20 cellular contexts compared by ENCODE assay signal in genomic region chr17:1870592-1870991, GRCh38. TPM values are rescaled to one million over a fixed set of nuclear protein-coding genes. Genes with fewer than 3 reads are reported as not detected.
DNase-seq lines count a peak whose midpoint lies in the region; ATAC-seq and TF ChIP-seq lines count a peak whose summit lies in the region.
"Had no signal": no experiment of that assay in that cellular context is flagged by ENCODE, and none has a peak within 500 bp of the region (broad histone marks: within the 10 kb centered on the region; RNA-seq: fewer than 3 reads in every experiment).

No MANE protein-coding gene starts in this region.

- H3K36me3 Mint-ChIP-seq in CD8-positive, alpha-beta memory T cell, result peaks cover 8 to 45% (median 19%) of the 10 kb centered on the region in 3 donors
- peaks cover 9% of the 10 kb centered on the region for H3K36me3 Mint-ChIP-seq in T-helper 17 cell (ENCODE audit: low read depth)

- no peaks in the 10 kb centered on the region for H3K9me3 Mint-ChIP-seq in CD8-positive, alpha-beta memory T cell
- H3K9me3 Mint-ChIP-seq: nephron had no signal

- no peaks in the 10 kb centered on the region for H3K27me3 ChIP-seq in CD8-positive, alpha-beta memory T cell (ENCODE audit: insufficient read depth, low read length, poor library complexity, severe bottlenecking)
- H3K27me3 ChIP-seq in testis, result no peaks in the 10 kb centered on the region
- H3K27me3 ChIP-seq: heart right ventricle, tibial artery had no signal

- TF ChIP-seq CTCF in choroid plexus epithelial cell (conservative IDR thresholded peaks at IDR 0.05; ENCODE audit: low read depth, low read length) (no peak), testis (IDR thresholded peaks at IDR 0.05) (no peak)

- peaks cover 0 to 1% of the 10 kb centered on the region in 2 donors for H3K27me3 Mint-ChIP-seq in CD8-positive, alpha-beta memory T cell
- no peaks in the 10 kb centered on the region for H3K27me3 Mint-ChIP-seq in T-helper 17 cell

- peak; percentile 9 for DNase-seq in CD1c-positive myeloid dendritic cell (ENCODE audit: extremely low spot score)
- peak in 2 of 5 donors; percentile 58 to 81 for DNase-seq in CD8-positive, alpha-beta memory T cell
- DNase-seq in T-helper 17 cell, result no peak
- peak; percentile 34 for DNase-seq in choroid plexus epithelial cell (ENCODE audit: low read depth)
- DNase-seq in DMS79 treated with DMSO at 0.1 percent for 48 hours (lab: John Stamatoyannopoulos, UW), result no peak
- DNase-seq in testis, result no peak
- no peak for DNase-seq in cerebellum (ENCODE audit: low spot score)
- DNase-seq in stimulated activated CD4-positive, alpha-beta T cell treated with anti-CD3 and anti-CD28 coated beads, Interleukin-4, amount 100 ng/mL, for 4 hours, result no peak
- DNase-seq: amniotic stem cell, cerebellar nuclear complex, H7, heart right ventricle, Kasumi-1, mammary epithelial cell, NCI-H1105 treated with DMSO at 0.1 percent for 48 hours, SK-N-SH, tibial artery had no signal

- H3K4me1 Mint-ChIP-seq in CD8-positive, alpha-beta memory T cell, result peaks cover 44 to 53% (median 47%) of the 10 kb centered on the region in 3 donors
- peaks cover 48% of the 10 kb centered on the region for H3K4me1 Mint-ChIP-seq in T-helper 17 cell
- H3K4me1 Mint-ChIP-seq: nephron had no signal

- intact Hi-C loops in testis (cut with DNase I; ENCODE audit: low total_unique reads), result no loop called here

- no peaks in the 10 kb centered on the region for H3K9me3 ChIP-seq in CD8-positive, alpha-beta memory T cell (ENCODE audit: low read length)
- H3K9me3 ChIP-seq in T-helper 17 cell (ENCODE audit: control insufficient read depth, low read length, poor library complexity, severe bottlenecking), result no peaks in the 10 kb centered on the region
- no peaks in the 10 kb centered on the region for H3K9me3 ChIP-seq in testis
- H3K9me3 ChIP-seq: heart right ventricle, prostate gland, SK-N-SH, tibial artery had no signal

- WGBS in testis, 2 donors, result 86 to 96% methylated on average over 3 of the region's 3 CpGs

- peaks cover 45% of the 10 kb centered on the region for H3K4me1 ChIP-seq in CD8-positive, alpha-beta memory T cell (ENCODE audit: insufficient read depth, low read length)
- H3K4me1 ChIP-seq in testis, result no peaks in the 10 kb centered on the region
- H3K4me1 ChIP-seq: prostate gland, tibial artery had no signal

- peaks cover 9% of the 10 kb centered on the region for H3K36me3 ChIP-seq in CD8-positive, alpha-beta memory T cell (ENCODE audit: insufficient read depth, low read length)
- no peaks in the 10 kb centered on the region for H3K36me3 ChIP-seq in testis (ENCODE audit: low read depth, missing control alignments)
- H3K36me3 ChIP-seq: prostate gland had no signal

- peak overlapping the region; percentile 41 to 98 (median 91) for H3K27ac Mint-ChIP-seq in CD8-positive, alpha-beta memory T cell
- H3K27ac Mint-ChIP-seq in T-helper 17 cell, result peak overlapping the region; percentile 98
- H3K27ac Mint-ChIP-seq: nephron had no signal

- POLR2A ChIA-PET in CD8-positive, alpha-beta memory T cell (lab: Charles Lee), result interaction anchor here (0.6 to 1.0 kb wide), 3 partner anchors 147 to 240 kb away, joined by 3 to 5 read pairs (median 4); partner anchors contain the start of gene RTN4RL1

- CTCF ChIA-PET in CD8-positive, alpha-beta memory T cell (lab: Charles Lee), result interaction anchor here (1.6 kb wide), 1 partner anchor 149 kb away, joined by 5 read pairs; no protein-coding TSS in a partner anchor

- TF ChIP-seq POLR2A in testis (IDR thresholded peaks at IDR 0.05), result no peak

- peak overlapping the region; percentile 2 to 78 (median 51) for H3K4me3 Mint-ChIP-seq in CD8-positive, alpha-beta memory T cell
- peak overlapping the region; percentile 86 for H3K4me3 Mint-ChIP-seq in T-helper 17 cell
- H3K4me3 Mint-ChIP-seq: nephron had no signal

- H3K27ac ChIP-seq in CD8-positive, alpha-beta memory T cell (ENCODE audit: low read depth, low read length), result no peak overlapping the region
- no peak overlapping the region for H3K27ac ChIP-seq in testis
- H3K27ac ChIP-seq: heart right ventricle, prostate gland, tibial artery had no signal

- H3K4me3 ChIP-seq in CD8-positive, alpha-beta memory T cell (ENCODE audit: low read length), result peak overlapping the region; percentile 14
- H3K4me3 ChIP-seq in choroid plexus epithelial cell (ENCODE audit: low read depth, low read length) (no peak overlapping the region), testis (no peak overlapping the region)
- H3K4me3 ChIP-seq: heart right ventricle, prostate gland, smooth muscle cell, tibial artery had no signal

- ATAC-seq in T-helper 17 cell, result peak; percentile 79
- ATAC-seq: heart right ventricle had no signal

RNA-seq across cellular contexts. Expression of gene RPA1, which starts 40.8 kb away (rescaled TPM):
- 100 to 1,000 TPM; 168 to 192 TPM for total RNA-seq in CD8-positive, alpha-beta memory T cell
- 92.3 TPM for polyA plus RNA-seq in CD8-positive, alpha-beta memory T cell
- total RNA-seq in T-helper 17 cell, result 10 to 100 TPM; 67.4 to 81.4 TPM
- total RNA-seq in testis, result 10 to 100 TPM; 31.7 to 36.4 TPM
- polyA plus RNA-seq in testis (ENCODE audit: insufficient read depth, low read depth, low replicate concordance), result 52.9 TPM
- total RNA-seq in cerebellum, result 15.9 TPM

RNA-seq across cellular contexts. Expression of gene SMYD4, which starts 40.9 kb away (rescaled TPM):
- total RNA-seq in CD8-positive, alpha-beta memory T cell, result 10 to 100 TPM; 18.7 to 20.1 TPM
- 16.4 TPM for polyA plus RNA-seq in CD8-positive, alpha-beta memory T cell
- total RNA-seq in T-helper 17 cell, result 10 to 100 TPM; 16.0 to 16.8 TPM
- total RNA-seq in testis, result 10 to 100 TPM; 21.2 to 23.0 TPM
- 14.4 TPM for polyA plus RNA-seq in testis (ENCODE audit: insufficient read depth, low read depth, low replicate concordance)
- 12.3 TPM for total RNA-seq in cerebellum

Comparison
In these comparisons a context has a peak if more than half of its experiments do, and no peak if none do; other contexts are left out.
1. DNase-seq: peak in CD1c-positive myeloid dendritic cell (single experiment) and choroid plexus epithelial cell (single experiment); none in T-helper 17 cell (0 of 3), DMS79 treated with DMSO at 0.1 percent for 48 hours (single experiment), testis (single experiment), cerebellum (single experiment) and stimulated activated CD4-positive, alpha-beta T cell treated with anti-CD3 and anti-CD28 coated beads, Interleukin-4, amount 100 ng/mL, for 4 hours (0 of 2).